In genomic region chr7:151686016-151686766, GRCh38 we compare ENCODE assay signal across 16 cellular contexts.
DNase-seq lines count a peak whose midpoint lies in the region; ATAC-seq and TF ChIP-seq lines count a peak whose summit lies in the region.
"Had no signal": no experiment of that assay in that cellular context is flagged by ENCODE, and none has a peak within 500 bp of the region (broad histone marks: within the 10 kb centered on the region; RNA-seq: fewer than 3 reads in every experiment).

No MANE protein-coding gene starts in this region.

- DNase-seq in G401 (ENCODE audit: low spot score): peak; percentile 56
- DNase-seq in SJCRH30: peak; percentile 69 to 72
- DNase-seq in right atrium auricular region (ENCODE audit: low spot score): no peak
- DNase-seq in sciatic nerve (ENCODE audit: low spot score): no peak
- DNase-seq in HUDEP-2 (lab: John Stamatoyannopoulos, UW; ENCODE audit: unreplicated experiment in 76 of 76): no peak
- no peak for DNase-seq in germinal center (ENCODE audit: low spot score)
- DNase-seq: brain microvascular endothelial cell; Calu3; effector memory CD4-positive, alpha-beta T cell; foreskin keratinocyte; KG1; naive B cell; NCI-H146; WERI-Rb-1 had no signal

- in situ Hi-C loops in G401 (cut with HindIII; ENCODE audit: low sequenced_read_pairs): no loop called here

- TF ChIP-seq CTCF in right atrium auricular region (IDR thresholded peaks at IDR 0.05): no peak

- no peaks in the 10 kb centered on the region for H3K36me3 ChIP-seq in SJCRH30
- no peaks in the 10 kb centered on the region for H3K36me3 ChIP-seq in right atrium auricular region
- H3K36me3 ChIP-seq: brain microvascular endothelial cell, WERI-Rb-1 had no signal

- H3K4me1 ChIP-seq in SJCRH30: peaks cover 29% of the 10 kb centered on the region
- peaks cover 0 to 85% of the 10 kb centered on the region in 2 donors for H3K4me1 ChIP-seq in right atrium auricular region

- ATAC-seq in sciatic nerve (peak; percentile 15), GM18909 (IDR thresholded peaks at IDR 0.05; ENCODE audit: poor library complexity, unreplicated experiment) (no peak), HG02798 (IDR thresholded peaks at IDR 0.05; ENCODE audit: poor library complexity, unreplicated experiment) (no peak)
- ATAC-seq: foreskin keratinocyte had no signal

- intact Hi-C loops in sciatic nerve (cut with DNase I): no loop called here

- H3K27me3 ChIP-seq in SJCRH30: no peaks in the 10 kb centered on the region
- H3K27me3 ChIP-seq in right atrium auricular region: no peaks in the 10 kb centered on the region
- H3K27me3 ChIP-seq: brain microvascular endothelial cell, foreskin keratinocyte had no signal

- H3K27ac ChIP-seq in SJCRH30: peak overlapping the region; percentile 80; the same call in 1 of the 2 replicates
- H3K27ac ChIP-seq in right atrium auricular region: peak overlapping the region; percentile 83 to 93
- H3K27ac ChIP-seq: WERI-Rb-1 had no signal

- H3K9me3 ChIP-seq in SJCRH30 (replicated peaks) (no peaks in the 10 kb centered on the region), right atrium auricular region (no peaks in the 10 kb centered on the region)

- no peak overlapping the region for H3K4me3 ChIP-seq in SJCRH30
- no peak overlapping the region for H3K4me3 ChIP-seq in right atrium auricular region

Comparison
In these comparisons a context has a peak if more than half of its experiments do, and no peak if none do; other contexts are left out.
1. DNase-seq: peak in G401 (single experiment) and SJCRH30 (2 of 2); none in right atrium auricular region (single experiment), sciatic nerve (single experiment), HUDEP-2 (0 of 76) and germinal center (single experiment).